ENCODE assay signal across 9 cellular contexts in the genomic region with DNA sequence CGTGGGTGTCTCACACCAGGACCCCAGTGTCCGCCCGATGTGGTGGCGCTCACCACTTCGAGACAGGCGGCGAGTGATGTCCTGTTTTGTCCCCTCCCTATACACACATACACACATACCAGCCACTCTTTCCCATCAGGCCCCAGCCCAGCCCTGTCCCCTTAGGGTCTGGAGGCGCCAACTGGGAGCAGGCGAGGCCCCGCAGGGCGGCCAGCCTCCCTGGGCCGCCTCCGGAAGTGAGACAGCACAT. TPM values are rescaled to one million over a fixed set of nuclear protein-coding genes. Genes with fewer than 3 reads are reported as not detected.
DNase-seq lines count a peak whose midpoint lies in the region; ATAC-seq and TF ChIP-seq lines count a peak whose summit lies in the region.
"Had no signal": no experiment of that assay in that cellular context is flagged by ENCODE, and none has a peak within 500 bp of the region (broad histone marks: within the 10 kb centered on the region; RNA-seq: fewer than 3 reads in every experiment).

No MANE protein-coding gene starts in this region.

- peak overlapping the region in 1 of 4 donors; percentile 98 for H3K4me3 ChIP-seq in adrenal gland
- H3K4me3 ChIP-seq in lower leg skin (ENCODE audit: low read depth, poor library complexity, severe bottlenecking): peak overlapping the region; percentile 92

- ATAC-seq in activated T-cell treated with anti-CD3 and anti-CD28 coated beads, Interleukin-2, amount 50 U/mL, for 4 hours: no peak

- DNase-seq in activated T-cell treated with anti-CD3 and anti-CD28 coated beads, Interleukin-2, amount 50 U/mL, for 4 hours: no peak
- DNase-seq in activated T-cell treated with anti-CD3 and anti-CD28 coated beads, Interleukin-2, amount 50 U/mL, for 48 hours: no peak
- DNase-seq in adrenal gland: peak in 1 of 7 donors; percentile 89
- peak in 1 of 2 donors; percentile 98 for DNase-seq in lower leg skin (ENCODE audit: low spot score in 2 of 2)
- no peak for DNase-seq in type B pancreatic cell (ENCODE audit: extremely low spot score, unreplicated experiment)
- DNase-seq in NCI-H1930 (lab: John Stamatoyannopoulos, UW): no peak
- no peak for DNase-seq in stimulated activated CD4-positive, alpha-beta T cell treated with anti-CD3 and anti-CD28 coated beads, Interleukin-12 subunit alpha, Interleukin-12 subunit beta, amount 100 ng/mL, for 4 hours
- no peak for DNase-seq in GOT3 (lab: John Stamatoyannopoulos, UW)

- H3K36me3 ChIP-seq in adrenal gland (replicated peaks in 1 of 2): peaks cover 0 to 23% of the 10 kb centered on the region in 2 donors

- TF ChIP-seq CTCF in adrenal gland (IDR thresholded peaks at IDR 0.05): no peak
- no peak for TF ChIP-seq CTCF in lower leg skin (IDR thresholded peaks at IDR 0.05)
- no peak for TF ChIP-seq CTCF in type B pancreatic cell (conservative IDR thresholded peaks at IDR 0.05)

- intact Hi-C loops in adrenal gland (cut with DNase I) (no loop called here), lower leg skin (cut with DNase I; ENCODE audit: low total_unique reads) (no loop called here)

- 21 to 35% (median 23%) methylated on average over 7 to 13 of the region's 13 CpGs for WGBS in adrenal gland, 4 donors
- 0 to 4% methylated on average over 9 to 13 of the region's 13 CpGs for WGBS in lower leg skin, 2 donors

- H3K27ac Mint-ChIP-seq in type B pancreatic cell: peak overlapping the region; percentile 81

- no peaks in the 10 kb centered on the region for H3K9me3 ChIP-seq in adrenal gland (replicated peaks in 1 of 3)

- H3K27me3 ChIP-seq in adrenal gland: no peaks in the 10 kb centered on the region

- H3K4me1 Mint-ChIP-seq in activated T-cell treated with anti-CD3 and anti-CD28 coated beads, Interleukin-2, amount 50 U/mL, for 4 hours (ENCODE audit: low read depth): peaks cover 55% of the 10 kb centered on the region
- peaks cover 11% of the 10 kb centered on the region for H3K4me1 Mint-ChIP-seq in type B pancreatic cell (ENCODE audit: unreplicated experiment)

- H3K9me3 Mint-ChIP-seq in activated T-cell treated with anti-CD3 and anti-CD28 coated beads, Interleukin-2, amount 50 U/mL, for 4 hours: no peaks in the 10 kb centered on the region
- no peaks in the 10 kb centered on the region for H3K9me3 Mint-ChIP-seq in type B pancreatic cell

- peaks cover 32 to 76% of the 10 kb centered on the region in 2 donors for H3K4me1 ChIP-seq in adrenal gland (replicated peaks in 1 of 2)

- peak overlapping the region; percentile 88 to 98 (median 90) for H3K27ac ChIP-seq in adrenal gland

- H3K4me3 Mint-ChIP-seq in activated T-cell treated with anti-CD3 and anti-CD28 coated beads, Interleukin-2, amount 50 U/mL, for 4 hours: peak overlapping the region; percentile 91
- no peak overlapping the region for H3K4me3 Mint-ChIP-seq in type B pancreatic cell

- H3K27me3 Mint-ChIP-seq in activated T-cell treated with anti-CD3 and anti-CD28 coated beads, Interleukin-2, amount 50 U/mL, for 4 hours (ENCODE audit: low read depth): no peaks in the 10 kb centered on the region
- H3K27me3 Mint-ChIP-seq in type B pancreatic cell: no peaks in the 10 kb centered on the region

- peaks cover 17% of the 10 kb centered on the region for H3K36me3 Mint-ChIP-seq in activated T-cell treated with anti-CD3 and anti-CD28 coated beads, Interleukin-2, amount 50 U/mL, for 4 hours (ENCODE audit: insufficient read depth)
- no peaks in the 10 kb centered on the region for H3K36me3 Mint-ChIP-seq in type B pancreatic cell

- TF ChIP-seq POLR2A in adrenal gland (IDR thresholded peaks at IDR 0.05) (peak in 1 of 2 donors; percentile 46), lower leg skin (IDR thresholded peaks at IDR 0.05) (no peak)

RNA-seq across cellular contexts. Expression of a gene that starts 38.1 kb away (rescaled TPM):
- total RNA-seq in activated T-cell treated with anti-CD3 and anti-CD28 coated beads, Interleukin-2, amount 50 U/mL, for 4 hours: under 1 TPM in 1 of 3 donors, not detected in 2; 0.52 TPM
- 1 to 10 TPM in 1 of 8 donors, not detected in 7; 1.9 TPM for total RNA-seq in adrenal gland
- polyA plus RNA-seq in adrenal gland: 1 to 10 TPM in 1 of 3 donors, under 1 TPM in 1, not detected in 1; 0.71 to 1.9 TPM
- total RNA-seq in lower leg skin: not detected
- total RNA-seq in type B pancreatic cell (ENCODE audit: low replicate concordance): 0.69 and 2.8 TPM in 2 replicates
- total RNA-seq: subcutaneous adipose tissue had no signal

RNA-seq across cellular contexts. Expression of a gene that starts 43.6 kb away (rescaled TPM):
- total RNA-seq in activated T-cell treated with anti-CD3 and anti-CD28 coated beads, Interleukin-2, amount 50 U/mL, for 4 hours: 1 to 10 TPM; 3.2 to 5.0 (median 3.7) TPM
- 10 to 100 TPM in 4 of 8 donors, 1 to 10 TPM in 4; 5.8 to 15.4 (median 10.2) TPM for total RNA-seq in adrenal gland
- 1 to 10 TPM; 1.7 to 6.4 (median 3.2) TPM for polyA plus RNA-seq in adrenal gland
- total RNA-seq in lower leg skin: 10 to 100 TPM; 22.3 to 29.9 (median 23.3) TPM
- total RNA-seq in type B pancreatic cell (ENCODE audit: low replicate concordance): 15.0 and 15.7 TPM in 2 replicates
